Comparison of ENCODE assay signal across 21 cellular contexts in genomic region chr1:39828734-39829133, GRCh38.
"Had no signal": no experiment of that assay in that cellular context is flagged by ENCODE, and none has a peak within 500 bp of the region (broad histone marks: within the 10 kb centered on the region; RNA-seq: fewer than 3 reads in every experiment).

No MANE protein-coding gene starts in this region.

- H3K27ac ChIP-seq: HL-60, RWPE1 had no signal

- DNase-seq: KBM-7, MG63, NCI-H1092, NCI-H1105 treated with DMSO at 0.1 percent for 48 hours, NCI-H1417 treated with DMSO at 0.1 percent for 48 hours, NCI-H1694, NCI-H187 treated with DMSO at 0.1 percent for 48 hours, NCI-H2029 treated with DMSO at 0.1 percent for 48 hours, NCI-H2171 treated with DMSO at 0.1 percent for 48 hours, NCI-H345, NCI-H446 treated with DMSO at 0.1 percent for 48 hours, NCI-H510A treated with DMSO at 0.1 percent for 48 hours, NCI-H526, PC-3, SHP77, SK-N-SH, SW 1271 had no signal

- H3K36me3 ChIP-seq: MG63 had no signal

- ATAC-seq: Panc1, PC-3 had no signal

- H3K9me2 ChIP-seq: SK-N-SH had no signal

- H3K9ac ChIP-seq: SK-N-SH had no signal

- H3K27me3 ChIP-seq: MG63 had no signal

- H3K9me3 ChIP-seq: MG63, SK-N-SH had no signal

- H3K4me3 ChIP-seq: MG63 had no signal

- FAIRE-seq: HTR-8/SVneo had no signal
